8 cellular contexts compared by ENCODE assay signal in the genomic region with DNA sequence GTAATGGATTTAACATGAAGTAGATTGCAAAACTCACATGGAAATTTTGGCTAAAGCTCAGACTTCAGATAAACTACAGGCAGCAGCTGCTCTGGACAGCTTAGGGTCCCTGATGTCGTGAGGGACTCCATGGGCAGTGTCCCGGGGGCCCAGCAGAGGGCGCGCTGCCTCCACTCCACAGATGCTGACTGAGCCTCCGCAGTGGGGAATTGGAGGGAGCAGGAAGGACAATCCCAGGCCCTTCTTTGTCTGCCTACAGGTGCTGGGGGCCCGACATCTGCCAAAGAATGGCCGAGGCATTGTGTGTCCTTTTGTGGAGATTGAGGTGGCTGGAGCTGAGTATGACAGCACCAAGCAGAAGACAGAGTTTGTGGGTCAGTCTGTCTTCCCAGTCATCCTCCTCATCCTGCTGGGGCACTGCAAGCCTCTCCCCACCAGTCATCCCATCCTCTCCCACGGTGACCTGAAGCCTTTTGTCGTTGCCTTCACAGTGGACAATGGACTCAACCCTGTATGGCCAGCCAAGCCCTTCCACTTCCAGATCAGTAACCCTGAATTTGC. TPM values are rescaled to one million over a fixed set of nuclear protein-coding genes. Genes with fewer than 3 reads are reported as not detected.
DNase-seq lines count a peak whose midpoint lies in the region; ATAC-seq and TF ChIP-seq lines count a peak whose summit lies in the region.

No MANE protein-coding gene starts in this region.

- H3K4me3 ChIP-seq in left lung, result no peak overlapping the region

- H3K9me3 Mint-ChIP-seq in chondrocyte (ENCODE audit: low read depth), result no peaks in the 10 kb centered on the region

- peak overlapping the region; percentile 39 to 45 for H3K27ac ChIP-seq in left lung

- H3K27me3 Mint-ChIP-seq in chondrocyte (ENCODE audit: low read depth), result no peaks in the 10 kb centered on the region

- intact Hi-C loops in left lung (cut with DNase I), result loop anchor here in 1 of 2 donors (2.0 to 10.0 kb wide), 2 partner anchors 52 to 168 kb away; partner anchors contain the start of gene LPIN3

- H3K36me3 Mint-ChIP-seq in chondrocyte (ENCODE audit: low read depth), result peaks cover 39% of the 10 kb centered on the region

- DNase-seq in AG20443 (ENCODE audit: low spot score), result peak; percentile 90
- DNase-seq in NCI-H2196 (lab: John Stamatoyannopoulos, UW; ENCODE audit: unreplicated experiment), result peak; percentile 68
- peak; percentile 60 to 71 for DNase-seq in activated CD4-positive, alpha-beta T cell treated with anti-CD3 and anti-CD28 coated beads for 4 hours
- no peak for DNase-seq in chondrocyte (ENCODE audit: low spot score)
- peak; percentile 74 to 92 for DNase-seq in left lung
- peak; percentile 53 for DNase-seq in stimulated activated CD4-positive, alpha-beta T cell treated with anti-CD3 and anti-CD28 coated beads, Interleukin-2, amount 100 ng/mL, for 4 hours (ENCODE audit: low read depth)

- peak overlapping the region; percentile 84 for H3K27ac Mint-ChIP-seq in chondrocyte (ENCODE audit: unreplicated experiment)

- TF ChIP-seq CTCF in chondrocyte (IDR thresholded peaks at IDR 0.05) (peak; percentile 95), left lung (IDR thresholded peaks at IDR 0.05) (peak; percentile 90 to 93)

- ATAC-seq in GM21447 (IDR thresholded peaks at IDR 0.05; ENCODE audit: unreplicated experiment) (peak; percentile 59), left lung (peak; percentile 91), GM21367 (IDR thresholded peaks at IDR 0.05; ENCODE audit: unreplicated experiment) (no peak)

- H3K4me1 Mint-ChIP-seq in chondrocyte (ENCODE audit: low read depth), result peaks cover 57% of the 10 kb centered on the region

- no peaks in the 10 kb centered on the region for H3K27me3 ChIP-seq in left lung

- H3K9me3 ChIP-seq in left lung, result no peaks in the 10 kb centered on the region

- H3K4me3 Mint-ChIP-seq in chondrocyte (ENCODE audit: unreplicated experiment), result no peak overlapping the region

- H3K4me1 ChIP-seq in left lung, result peaks cover 0 to 17% of the 10 kb centered on the region in 2 donors

- peaks cover 6 to 65% of the 10 kb centered on the region in 2 donors for H3K36me3 ChIP-seq in left lung

RNA-seq across cellular contexts. Expression of gene PLCG1, which starts 35.9 kb away (rescaled TPM):
- total RNA-seq in chondrocyte, result 139 to 152 TPM (median 140 TPM) in 3 replicates
- total RNA-seq in left lung, result 100 to 1,000 TPM in 1 of 2 donors, 10 to 100 TPM in 1; 64.9 to 121 TPM
